9 cellular contexts compared by ENCODE assay signal in the genomic region with DNA sequence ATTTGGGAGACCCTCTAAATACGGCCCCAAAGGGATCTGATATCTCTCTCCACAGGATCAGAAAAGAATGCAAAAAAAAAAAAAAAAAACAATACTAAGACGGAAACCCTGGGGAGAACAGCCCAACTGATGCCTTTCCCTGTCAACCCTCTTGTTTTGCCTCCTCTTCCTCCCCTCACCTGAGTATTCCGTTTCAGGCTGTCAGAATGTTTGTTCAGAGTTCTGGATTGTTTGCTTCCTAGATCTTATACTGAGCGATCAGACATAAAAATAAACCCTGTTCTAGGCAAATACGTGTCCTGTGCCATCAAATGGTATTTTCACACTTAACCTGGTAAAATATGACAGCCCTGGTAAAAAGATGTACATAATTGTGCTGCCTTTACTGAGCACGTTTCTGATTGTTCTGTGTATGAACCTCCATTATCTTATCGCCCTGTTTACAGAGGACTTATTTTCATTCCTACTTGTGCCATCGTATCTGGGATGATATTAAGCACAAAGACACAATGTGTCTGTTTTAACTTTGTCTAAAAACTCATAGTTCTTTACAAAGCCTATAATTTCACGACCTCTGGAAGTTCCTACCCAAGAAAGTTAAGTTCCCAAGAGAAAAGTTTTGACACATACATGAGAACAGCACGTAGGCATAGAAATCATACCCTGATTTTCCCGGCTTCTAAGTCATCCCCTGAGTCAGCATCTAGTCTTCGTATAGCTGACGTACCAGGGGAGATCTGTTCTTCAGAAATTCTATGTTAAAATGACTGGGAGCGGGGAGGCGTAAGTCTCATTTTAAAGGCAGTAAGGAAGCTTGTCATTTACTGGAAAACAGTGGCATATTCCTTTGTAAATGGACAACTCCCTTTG. TPM values are rescaled to one million over a fixed set of nuclear protein-coding genes. Genes with fewer than 3 reads are reported as not detected.
DNase-seq lines count a peak whose midpoint lies in the region; ATAC-seq and TF ChIP-seq lines count a peak whose summit lies in the region.
"Had no signal": no experiment of that assay in that cellular context is flagged by ENCODE, and none has a peak within 500 bp of the region (broad histone marks: within the 10 kb centered on the region; RNA-seq: fewer than 3 reads in every experiment).

No MANE protein-coding gene starts in this region.

- no peaks in the 10 kb centered on the region for H3K9me3 Mint-ChIP-seq in activated CD4-positive, alpha-beta memory T cell treated with anti-CD3 and anti-CD28 coated beads for 36 hours
- no peaks in the 10 kb centered on the region for H3K9me3 Mint-ChIP-seq in activated CD4-positive, alpha-beta memory T cell treated with anti-CD3 and anti-CD28 coated beads, Interleukin-2, amount 10 ng/mL, durations not matched to agents 7 days and 5 days
- H3K9me3 Mint-ChIP-seq: activated naive CD8-positive, alpha-beta T cell treated with anti-CD3 and anti-CD28 coated beads, Interleukin-2, amount 50 U/mL, for 24 hours had no signal

- intact Hi-C loops in activated CD4-positive, alpha-beta memory T cell treated with anti-CD3 and anti-CD28 coated beads for 36 hours (cut with micrococcal nuclease), result no loop called here
- intact Hi-C loops in body of pancreas (cut with DNase I) (no loop called here), transverse colon (cut with DNase I; ENCODE audit: low total_unique reads) (no loop called here), sciatic nerve (cut with DNase I) (no loop called here)

- H3K27me3 Mint-ChIP-seq in activated CD4-positive, alpha-beta memory T cell treated with anti-CD3 and anti-CD28 coated beads for 36 hours, result no peaks in the 10 kb centered on the region
- H3K27me3 Mint-ChIP-seq in activated CD4-positive, alpha-beta memory T cell treated with anti-CD3 and anti-CD28 coated beads, Interleukin-2, amount 10 ng/mL, durations not matched to agents 7 days and 5 days, result no peaks in the 10 kb centered on the region
- H3K27me3 Mint-ChIP-seq: activated naive CD8-positive, alpha-beta T cell treated with anti-CD3 and anti-CD28 coated beads, Interleukin-2, amount 50 U/mL, for 24 hours had no signal

- no peak overlapping the region for H3K4me3 Mint-ChIP-seq in activated CD4-positive, alpha-beta memory T cell treated with anti-CD3 and anti-CD28 coated beads for 36 hours
- H3K4me3 Mint-ChIP-seq in activated CD4-positive, alpha-beta memory T cell treated with anti-CD3 and anti-CD28 coated beads, Interleukin-2, amount 10 ng/mL, durations not matched to agents 7 days and 5 days, result no peak overlapping the region
- H3K4me3 Mint-ChIP-seq: activated naive CD8-positive, alpha-beta T cell treated with anti-CD3 and anti-CD28 coated beads, Interleukin-2, amount 50 U/mL, for 24 hours had no signal

- no peak for TF ChIP-seq EP300 in transverse colon (IDR thresholded peaks at IDR 0.05; ENCODE audit: low read depth)

- H3K27me3 ChIP-seq in body of pancreas, result no peaks in the 10 kb centered on the region
- H3K27me3 ChIP-seq in transverse colon, result no peaks in the 10 kb centered on the region

- H3K36me3 Mint-ChIP-seq in activated CD4-positive, alpha-beta memory T cell treated with anti-CD3 and anti-CD28 coated beads for 36 hours, result no peaks in the 10 kb centered on the region
- H3K36me3 Mint-ChIP-seq in activated CD4-positive, alpha-beta memory T cell treated with anti-CD3 and anti-CD28 coated beads, Interleukin-2, amount 10 ng/mL, durations not matched to agents 7 days and 5 days (ENCODE audit: low read depth), result no peaks in the 10 kb centered on the region

- H3K36me3 ChIP-seq in body of pancreas (replicated peaks in 1 of 2; ENCODE audit: insufficient read depth in 1 of 2, low read depth in 2 of 2) (no peaks in the 10 kb centered on the region), transverse colon (no peaks in the 10 kb centered on the region)

- TF ChIP-seq CTCF in body of pancreas (IDR thresholded peaks at IDR 0.05), result no peak
- no peak for TF ChIP-seq CTCF in transverse colon (IDR thresholded peaks at IDR 0.05)

- H3K27ac Mint-ChIP-seq in activated CD4-positive, alpha-beta memory T cell treated with anti-CD3 and anti-CD28 coated beads for 36 hours, result peak overlapping the region; percentile 13
- H3K27ac Mint-ChIP-seq in activated CD4-positive, alpha-beta memory T cell treated with anti-CD3 and anti-CD28 coated beads, Interleukin-2, amount 10 ng/mL, durations not matched to agents 7 days and 5 days, result no peak overlapping the region
- H3K27ac Mint-ChIP-seq: activated naive CD8-positive, alpha-beta T cell treated with anti-CD3 and anti-CD28 coated beads, Interleukin-2, amount 50 U/mL, for 24 hours had no signal

- WGBS in body of pancreas, 2 donors, result 69 to 73% methylated on average over 15 of the region's 15 CpGs
- 64 to 77% methylated on average over 12 to 15 of the region's 15 CpGs for WGBS in transverse colon (ENCODE audit: low coverage in 1 of 2), 2 donors

- no peak for TF ChIP-seq POLR2A in body of pancreas (IDR thresholded peaks at IDR 0.05)
- TF ChIP-seq POLR2A in transverse colon (IDR thresholded peaks at IDR 0.05), result no peak

- peaks cover 34% of the 10 kb centered on the region for H3K4me1 ChIP-seq in body of pancreas
- peaks cover 23 to 55% (median 40%) of the 10 kb centered on the region in 4 donors for H3K4me1 ChIP-seq in transverse colon

- H3K27ac ChIP-seq in body of pancreas (peak overlapping the region; percentile 82 to 91 (median 86)), transverse colon (peak overlapping the region; percentile 88 to 95 (median 91))

- CTCF ChIA-PET in activated CD4-positive, alpha-beta memory T cell treated with anti-CD3 and anti-CD28 coated beads for 36 hours (lab: Charles Lee), result interaction anchor here (0.7 to 6.5 kb wide), 14 partner anchors 8 to 90 kb away, joined by 3 to 63 read pairs (median 6); no protein-coding TSS in a partner anchor
- CTCF ChIA-PET in activated CD4-positive, alpha-beta memory T cell treated with anti-CD3 and anti-CD28 coated beads, Interleukin-2, amount 10 ng/mL, durations not matched to agents 7 days and 5 days (lab: Charles Lee), result interaction anchor here (0.8 to 4.5 kb wide), 6 partner anchors 8 to 86 kb away, joined by 3 to 23 read pairs (median 8); no protein-coding TSS in a partner anchor

- H3K9me3 ChIP-seq in body of pancreas (no peaks in the 10 kb centered on the region), transverse colon (no peaks in the 10 kb centered on the region)

- H3K4me1 Mint-ChIP-seq in activated CD4-positive, alpha-beta memory T cell treated with anti-CD3 and anti-CD28 coated beads for 36 hours (ENCODE audit: low read depth), result peaks cover 51% of the 10 kb centered on the region
- peaks cover 32% of the 10 kb centered on the region for H3K4me1 Mint-ChIP-seq in activated CD4-positive, alpha-beta memory T cell treated with anti-CD3 and anti-CD28 coated beads, Interleukin-2, amount 10 ng/mL, durations not matched to agents 7 days and 5 days

- ATAC-seq in body of pancreas, result no peak
- ATAC-seq in HG03139 (IDR thresholded peaks at IDR 0.05; ENCODE audit: unreplicated experiment), result no peak
- no peak for ATAC-seq in sciatic nerve

- in situ Hi-C loops in transverse colon (cut with MboI; ENCODE audit: low pct_ligation_motif_present in 1 of 4, low pct_unique_long_range_greater_than_20kb in 1 of 4, low sequenced_read_pairs in 3 of 4), result loop anchor here in 3 of 4 donors (5.0 to 25.0 kb wide), 3 partner anchors 73 to 193 kb away; no protein-coding TSS in a partner anchor

- H3K4me3 ChIP-seq in body of pancreas (no peak overlapping the region), transverse colon (peak overlapping the region in 1 of 4 donors; percentile 25)

- POLR2A ChIA-PET in activated CD4-positive, alpha-beta memory T cell treated with anti-CD3 and anti-CD28 coated beads for 36 hours (lab: Charles Lee), result interaction anchor here (1.0 kb wide), 1 partner anchor 43 kb away, joined by 4 read pairs; no protein-coding TSS in a partner anchor
- POLR2A ChIA-PET in activated CD4-positive, alpha-beta memory T cell treated with anti-CD3 and anti-CD28 coated beads, Interleukin-2, amount 10 ng/mL, durations not matched to agents 7 days and 5 days (lab: Charles Lee), result interaction anchor here (0.8 to 6.3 kb wide), 5 partner anchors 15 to 72 kb away, joined by 3 to 60 read pairs (median 4); no protein-coding TSS in a partner anchor

- DNase-seq in activated CD4-positive, alpha-beta memory T cell treated with anti-CD3 and anti-CD28 coated beads for 36 hours, result no peak
- no peak for DNase-seq in activated CD4-positive, alpha-beta memory T cell treated with anti-CD3 and anti-CD28 coated beads, Interleukin-2, amount 10 ng/mL, durations not matched to agents 7 days and 5 days
- DNase-seq in body of pancreas (no peak), lung microvascular endothelial cell (ENCODE audit: low read depth in 2 of 2) (peak; percentile 62 to 89), transverse colon (no peak), sciatic nerve (ENCODE audit: low spot score) (no peak), NOMO-1 treated with DMSO at 0.1 percent for 48 hours (lab: John Stamatoyannopoulos, UW; ENCODE audit: unreplicated experiment) (no peak)

RNA-seq across cellular contexts. Expression of a gene that starts 0.9 kb away (rescaled TPM):
- 10 to 100 TPM; 64.7 to 66.4 TPM for total RNA-seq in activated CD4-positive, alpha-beta memory T cell treated with anti-CD3 and anti-CD28 coated beads for 36 hours
- 10 to 100 TPM; 36.0 to 39.6 TPM for total RNA-seq in activated CD4-positive, alpha-beta memory T cell treated with anti-CD3 and anti-CD28 coated beads, Interleukin-2, amount 10 ng/mL, durations not matched to agents 7 days and 5 days
- 10 to 100 TPM; 48.5 to 60.4 TPM for total RNA-seq in body of pancreas
- total RNA-seq in lung microvascular endothelial cell, result 66.9 and 77.6 TPM in 2 replicates
- total RNA-seq in transverse colon, result 100 to 1,000 TPM in 3 of 4 donors, 10 to 100 TPM in 1; 71.8 to 182 (median 169) TPM
- 117 TPM for total RNA-seq in sciatic nerve

Comparison
In these comparisons a context has a peak if more than half of its experiments do, and no peak if none do; other contexts are left out.
1. DNase-seq: peak in lung microvascular endothelial cell (2 of 2); none in activated CD4-positive, alpha-beta memory T cell treated with anti-CD3 and anti-CD28 coated beads for 36 hours (single experiment), activated CD4-positive, alpha-beta memory T cell treated with anti-CD3 and anti-CD28 coated beads, Interleukin-2, amount 10 ng/mL, durations not matched to agents 7 days and 5 days (single experiment), body of pancreas (0 of 4), transverse colon (single experiment), sciatic nerve (single experiment) and NOMO-1 treated with DMSO at 0.1 percent for 48 hours (single experiment).